ENCODE assay signal across 15 cellular contexts in genomic region chr5:19910131-19910530, GRCh38.
A peak's percentile ranks its signal among the peaks of the same experiment; 100 is the strongest.
DNase-seq lines count a peak whose midpoint lies in the region; TF ChIP-seq lines count a peak whose summit lies in the region.
"Had no signal": no experiment of that assay in that cellular context is flagged by ENCODE, and none has a peak within 500 bp of the region (broad histone marks: within the 10 kb centered on the region; RNA-seq: fewer than 3 reads in every experiment).

No MANE protein-coding gene starts in this region.

- H3K4me3 ChIP-seq in dorsolateral prefrontal cortex, result no peak overlapping the region
- H3K4me3 ChIP-seq: BLaER1, GM12878, GM23338 had no signal

- DNase-seq in DMS153 treated with DMSO at 0.1 percent for 48 hours (lab: John Stamatoyannopoulos, UW; ENCODE audit: unreplicated experiment) (peak; percentile 10), DMS153 (lab: John Stamatoyannopoulos, UW) (no peak), SIG-M5 treated with dmso at 0.1 percent for 504 hours (lab: John Stamatoyannopoulos, UW; ENCODE audit: unreplicated experiment) (peak; percentile 28), SIG-M5 (lab: John Stamatoyannopoulos, UW) (no peak), glomerular visceral epithelial cell (ENCODE audit: extremely low spot score) (peak; percentile 17), SW 1271 (lab: John Stamatoyannopoulos, UW) (no peak), NCI-H1436 treated with DMSO at 0.1 percent for 48 hours (lab: John Stamatoyannopoulos, UW) (no peak), dorsolateral prefrontal cortex (no peak)
- DNase-seq: CD4-positive, CD25-positive, alpha-beta regulatory T cell; DMS79; H7 had no signal

- intact Hi-C loops in dorsolateral prefrontal cortex (cut with DNase I), result no loop called here

- no peaks in the 10 kb centered on the region for H3K27me3 ChIP-seq in dorsolateral prefrontal cortex
- H3K27me3 ChIP-seq: BLaER1 had no signal

- TF ChIP-seq CTCF in dorsolateral prefrontal cortex (IDR thresholded peaks at IDR 0.05 in 54 of 56, conservative IDR thresholded peaks at IDR 0.05 in 2 of 56; ENCODE audit: low read depth in 1 of 56, partially characterized antibody in 56 of 56), result no peak

- H3K27ac ChIP-seq in dorsolateral prefrontal cortex, result no peak overlapping the region
- H3K27ac ChIP-seq: 22Rv1, BLaER1 had no signal

Comparison
In these comparisons a context has a peak if more than half of its experiments do, and no peak if none do; other contexts are left out.
1. DNase-seq: peak in DMS153 treated with DMSO at 0.1 percent for 48 hours (single experiment), SIG-M5 treated with dmso at 0.1 percent for 504 hours (single experiment) and glomerular visceral epithelial cell (single experiment); none in DMS153 (single experiment), SIG-M5 (single experiment), SW 1271 (0 of 2), NCI-H1436 treated with DMSO at 0.1 percent for 48 hours (single experiment) and dorsolateral prefrontal cortex (0 of 10).